In the genomic region with DNA sequence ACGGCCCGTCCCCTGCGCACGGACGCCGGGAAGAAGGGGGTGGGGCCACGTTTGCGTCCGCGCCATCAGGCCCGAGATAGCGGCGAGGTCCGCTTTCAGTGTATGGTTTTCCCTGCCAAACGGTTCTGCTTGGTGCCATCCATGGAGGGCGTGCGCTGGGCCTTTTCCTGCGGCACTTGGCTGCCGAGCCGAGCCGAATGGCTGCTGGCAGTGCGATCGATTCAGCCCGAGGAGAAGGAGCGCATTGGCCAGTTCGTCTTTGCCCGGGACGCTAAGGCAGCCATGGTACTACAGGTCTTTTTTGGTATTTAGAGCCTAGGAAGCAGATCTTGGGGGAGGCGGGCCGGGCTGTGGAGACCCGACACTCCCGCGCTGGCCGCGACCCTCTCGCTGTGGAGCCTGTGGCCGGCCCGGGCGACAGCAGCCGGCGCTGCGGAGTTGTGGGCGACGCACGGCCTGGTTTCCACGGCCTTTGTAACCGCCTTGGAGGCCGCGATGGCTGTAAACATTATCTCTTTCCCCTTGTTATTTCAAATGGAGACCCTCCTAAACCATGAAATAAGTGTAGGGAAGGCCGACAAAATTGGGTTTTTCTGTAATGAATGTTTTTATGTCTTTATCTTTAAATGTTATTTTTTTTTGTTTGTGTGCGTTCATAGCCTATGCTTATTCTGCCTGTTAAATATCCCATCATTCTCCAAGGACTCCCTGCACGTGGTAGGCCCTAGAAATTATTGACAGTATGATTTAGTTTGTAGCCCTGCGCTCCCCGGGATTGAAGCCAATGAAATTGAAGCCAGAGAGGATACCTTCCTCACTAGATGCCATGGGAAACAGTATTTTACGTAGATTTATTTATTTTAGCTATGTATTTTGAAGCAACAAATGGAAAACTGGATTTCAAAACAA, we compare ENCODE assay signal across 8 cellular contexts. TPM values are rescaled to one million over a fixed set of nuclear protein-coding genes. Genes with fewer than 3 reads are reported as not detected.
DNase-seq lines count a peak whose midpoint lies in the region; ATAC-seq, FAIRE-seq and TF ChIP-seq lines count a peak whose summit lies in the region.

TSS of gene AASDHPPT (plus strand) at position 54 of the 909 bp plus-strand sequence. CDS start at position 103, 49 bp downstream.

- peaks cover 11% of the 10 kb centered on the region for H3F3A ChIP-seq in neural progenitor cell (ENCODE audit: low read depth)

- peaks cover 20% of the 10 kb centered on the region for H3K36me3 ChIP-seq in neural progenitor cell

- peak within 1 kb of the TSS; percentile 97 for H3K9ac ChIP-seq in neural progenitor cell

- peaks cover 57% of the 10 kb centered on the region for H3K79me2 ChIP-seq in neural progenitor cell (ENCODE audit: low read depth)

- H3K27me3 Mint-ChIP-seq in activated B cell treated with CpG ODN at 0.5 μM for 24 hours (no peaks in the 10 kb centered on the region), neural progenitor cell (ENCODE audit: insufficient read depth, low read depth) (peaks cover 2% of the 10 kb centered on the region)

- H4K20me1 ChIP-seq in neural progenitor cell (ENCODE audit: low read depth), result peaks cover 32% of the 10 kb centered on the region

- peak within 1 kb of the TSS; percentile 97 for H2AFZ ChIP-seq in neural progenitor cell (replicated peaks)

- peaks cover 26% of the 10 kb centered on the region for H3K4me1 ChIP-seq in neural progenitor cell

- H3K4me1 Mint-ChIP-seq in activated B cell treated with CpG ODN at 0.5 μM for 24 hours (peaks cover 45% of the 10 kb centered on the region), neural progenitor cell (peaks cover 39% of the 10 kb centered on the region)

- H3K27ac ChIP-seq in AG04450 (ENCODE audit: low read depth, low read length) (peak within 1 kb of the TSS; percentile 89), neural progenitor cell (peak within 1 kb of the TSS; percentile 96)

- no peaks in the 10 kb centered on the region for H3K9me3 Mint-ChIP-seq in activated B cell treated with CpG ODN at 0.5 μM for 24 hours
- H3K9me3 Mint-ChIP-seq in neural progenitor cell, result no peaks in the 10 kb centered on the region

- peaks cover 42% of the 10 kb centered on the region for H3K36me3 Mint-ChIP-seq in activated B cell treated with CpG ODN at 0.5 μM for 24 hours (ENCODE audit: low read depth)
- peaks cover 23% of the 10 kb centered on the region for H3K36me3 Mint-ChIP-seq in neural progenitor cell

- TF ChIP-seq CTCF in AG04450 (IDR thresholded peaks at IDR 0.05; ENCODE audit: low read depth, low read length) (no peak), GM12873 (IDR thresholded peaks at IDR 0.05; ENCODE audit: insufficient read depth, low read depth, low read length, missing control alignments) (peak; percentile 9), activated B cell treated with CpG ODN at 0.5 μM for 24 hours (IDR thresholded peaks at IDR 0.05) (no peak), neural progenitor cell (IDR thresholded peaks at IDR 0.05) (no peak)

- POLR2A ChIA-PET in AG04450 (lab: Yijun Ruan, JAX) (no interaction called here), activated B cell treated with CpG ODN at 0.5 μM for 24 hours (lab: Charles Lee) (interaction anchor here (0.6 to 2.2 kb wide), 7 partner anchors 11 to 1931 kb away, joined by 3 to 13 read pairs (median 3); partner anchors contain the start of genes CUL5 and MSANTD4)

- peak within 1 kb of the TSS; percentile 86 for H3K4me2 ChIP-seq in neural progenitor cell

- no peak for FAIRE-seq in frontal cortex (lab: Jason Lieb, UNC)

- no peak for DNase-seq in AG04450 (ENCODE audit: low read depth, low spot score)
- DNase-seq in NCI-H1105 (lab: John Stamatoyannopoulos, UW), result peak; percentile 28
- no peak for DNase-seq in activated B cell treated with CpG ODN at 0.5 μM for 24 hours
- no peak for DNase-seq in frontal cortex (ENCODE audit: low spot score in 2 of 2)
- DNase-seq in neural progenitor cell (ENCODE audit: low spot score), result no peak
- no peak for DNase-seq in stimulated activated naive CD4-positive, alpha-beta T cell (lab: John Stamatoyannopoulos, UW)

- H3K27ac Mint-ChIP-seq in activated B cell treated with CpG ODN at 0.5 μM for 24 hours, result peak within 1 kb of the TSS; percentile 98
- peak within 1 kb of the TSS; percentile 99 for H3K27ac Mint-ChIP-seq in neural progenitor cell

- H3K4me3 Mint-ChIP-seq in activated B cell treated with CpG ODN at 0.5 μM for 24 hours (peak within 1 kb of the TSS; percentile 99), neural progenitor cell (peak within 1 kb of the TSS; percentile 92)

- CTCF ChIA-PET in AG04450 (lab: Charles Lee), result interaction anchor here (0.6 to 2.0 kb wide), 4 partner anchors 9 to 352 kb away, joined by 4 to 12 read pairs (median 6); no protein-coding TSS in a partner anchor
- CTCF ChIA-PET in activated B cell treated with CpG ODN at 0.5 μM for 24 hours (lab: Charles Lee), result interaction anchor here (0.7 to 1.0 kb wide), 2 partner anchors 9 to 10 kb away, joined by 3 to 4 read pairs; no protein-coding TSS in a partner anchor

- H3K4me3 ChIP-seq in AG04450 (ENCODE audit: low read depth, low read length) (peak within 1 kb of the TSS; percentile 99), neural progenitor cell (peak within 1 kb of the TSS; percentile 93)

- intact Hi-C loops in activated B cell treated with CpG ODN at 0.5 μM for 24 hours (cut with micrococcal nuclease), result loop anchor here (1.0 to 10.0 kb wide), 8 partner anchors 10 to 1850 kb away; partner anchors contain the start of genes ALKBH8, CARD16, CWF19L2 and MSANTD4

- H3K27me3 ChIP-seq in AG04450 (ENCODE audit: control insufficient read depth, insufficient read depth, low read length), result no peaks in the 10 kb centered on the region
- no peaks in the 10 kb centered on the region for H3K27me3 ChIP-seq in neural progenitor cell

- H3K9me3 ChIP-seq in AG04450 (ENCODE audit: control insufficient read depth, insufficient read depth, low read length) (no peaks in the 10 kb centered on the region; the same call in 1 of the 2 replicates), neural progenitor cell (ENCODE audit: low read depth) (no peaks in the 10 kb centered on the region)

- ATAC-seq in HG02623 (IDR thresholded peaks at IDR 0.05; ENCODE audit: unreplicated experiment) (peak; percentile 14), activated B cell treated with CpG ODN at 0.5 μM for 24 hours (ENCODE audit: low read depth) (peak; percentile 5)

RNA-seq across cellular contexts. Expression of gene AASDHPPT, which starts in this region (rescaled TPM):
- polyA plus RNA-seq in AG04450 (2011; rRNA removed), result 41.7 and 61.9 TPM in 2 replicates
- polyA minus RNA-seq in AG04450 (2011; rRNA and poly(A)+ RNA removed), result 18.4 and 23.1 TPM in 2 replicates
- 29.6 and 30.8 TPM in 2 replicates for total RNA-seq in activated B cell treated with CpG ODN at 0.5 μM for 24 hours
- 282 TPM for total RNA-seq in frontal cortex
- total RNA-seq in neural progenitor cell (ENCODE audit: low replicate concordance), result 84.3 and 127 TPM in 2 replicates
